ENCODE assay signal across 2 cellular contexts in the genomic region with DNA sequence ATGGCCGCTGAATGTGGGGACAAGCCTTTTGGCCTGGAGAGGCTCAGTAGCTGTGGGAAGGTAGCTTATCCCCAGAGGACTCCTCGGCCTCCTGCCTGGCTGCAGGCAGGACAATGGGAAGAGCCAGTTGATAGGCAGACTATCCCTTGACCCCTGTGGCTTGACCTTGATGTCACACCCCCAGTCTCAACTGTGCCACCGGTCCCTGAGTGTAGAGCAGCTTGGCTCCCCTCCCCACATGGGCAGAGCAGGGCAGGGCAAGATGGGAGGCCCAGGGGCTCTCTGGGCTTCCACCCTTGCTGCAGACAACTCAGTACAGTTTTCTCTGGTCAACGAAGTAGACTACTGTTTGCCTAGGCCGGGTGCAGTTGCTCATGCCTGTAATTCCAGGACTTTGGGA.
TF ChIP-seq lines count a peak whose summit lies in the region.

No MANE protein-coding gene starts in this region.

TF ChIP-seq in GM12891, 5 proteins besides CTCF, POLR2A, EP300 and RAD21:
- TF ChIP-seq TAF1 (IDR thresholded peaks at IDR 0.05; ENCODE audit: low read depth, low read length) (no peak), PAX5 (IDR thresholded peaks at IDR 0.05; ENCODE audit: insufficient read depth, low read length, severe bottlenecking) (no peak), POU2F2 (IDR thresholded peaks at IDR 0.05; ENCODE audit: low read depth, low read length) (no peak)

TF ChIP-seq in HepG2, 621 proteins besides CTCF, POLR2A, EP300 and RAD21:
- TF ChIP-seq KDM2A (CRISPR knock-in tag; IDR thresholded peaks at IDR 0.05; ENCODE audit: borderline replicate concordance, low read depth) (no peak), KLF9 (CRISPR knock-in tag; IDR thresholded peaks at IDR 0.05; ENCODE audit: low read depth) (no peak), SAFB2 (CRISPR knock-in tag; IDR thresholded peaks at IDR 0.05; ENCODE audit: borderline replicate concordance, low read depth) (no peak), ETV6 (CRISPR knock-in tag; conservative IDR thresholded peaks at IDR 0.05) (no peak), RBFOX2 (IDR thresholded peaks at IDR 0.05; ENCODE audit: low read depth, low read length) (no peak), CHD4 (IDR thresholded peaks at IDR 0.05; ENCODE audit: borderline replicate concordance, low read length) (no peak), CHD2 (IDR thresholded peaks at IDR 0.05; ENCODE audit: low read depth, low read length) (no peak), BCL6 (CRISPR knock-in tag; IDR thresholded peaks at IDR 0.05) (no peak)
- TF ChIP-seq, protein P1, sequence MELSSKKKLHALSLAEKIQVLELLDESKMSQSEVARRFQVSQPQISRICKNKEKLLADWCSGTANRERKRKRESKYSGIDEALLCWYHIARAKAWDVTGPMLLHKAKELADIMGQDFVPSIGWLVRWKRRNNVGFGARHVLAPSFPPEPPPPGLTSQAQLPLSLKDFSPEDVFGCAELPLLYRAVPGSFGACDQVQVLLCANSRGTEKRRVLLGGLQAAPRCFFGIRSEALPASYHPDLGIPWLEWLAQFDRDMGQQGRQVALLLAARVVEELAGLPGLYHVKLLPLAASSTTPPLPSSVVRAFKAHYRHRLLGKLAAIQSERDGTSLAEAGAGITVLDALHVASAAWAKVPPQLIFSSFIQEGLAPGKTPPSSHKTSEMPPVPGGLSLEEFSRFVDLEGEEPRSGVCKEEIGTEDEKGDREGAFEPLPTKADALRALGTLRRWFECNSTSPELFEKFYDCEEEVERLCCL (CRISPR knock-in tag; IDR thresholded peaks at IDR 0.05; ENCODE audit: borderline replicate concordance), result no peak
- TF ChIP-seq, protein P2, sequence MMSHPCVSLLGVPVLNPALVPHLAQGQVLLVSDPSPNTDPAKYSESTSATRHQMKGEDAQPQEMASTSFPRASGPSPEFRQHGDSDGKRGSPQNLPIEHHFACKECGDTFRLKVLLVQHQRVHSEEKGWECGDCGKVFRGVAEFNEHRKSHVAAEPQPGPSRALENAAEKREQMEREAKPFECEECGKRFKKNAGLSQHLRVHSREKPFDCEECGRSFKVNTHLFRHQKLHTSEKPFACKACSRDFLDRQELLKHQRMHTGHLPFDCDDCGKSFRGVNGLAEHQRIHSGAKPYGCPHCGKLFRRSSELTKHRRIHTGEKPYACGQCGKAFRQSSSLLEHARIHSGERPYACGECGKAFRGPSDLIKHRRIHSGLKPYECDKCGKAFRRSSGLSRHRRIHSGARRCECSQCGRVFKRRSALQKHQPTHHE (CRISPR knock-in tag; IDR thresholded peaks at IDR 0.05; ENCODE audit: borderline replicate concordance), result no peak
TF ChIP-seq in HepG2: peak in this region for 0.
